8 cellular contexts compared by ENCODE assay signal in genomic region chr16:68244903-68245853, GRCh38. TPM values are rescaled to one million over a fixed set of nuclear protein-coding genes. Genes with fewer than 3 reads are reported as not detected.
A peak's percentile ranks its signal among the peaks of the same experiment; 100 is the strongest.
DNase-seq lines count a peak whose midpoint lies in the region; ATAC-seq and TF ChIP-seq lines count a peak whose summit lies in the region.

A gene with protein sequence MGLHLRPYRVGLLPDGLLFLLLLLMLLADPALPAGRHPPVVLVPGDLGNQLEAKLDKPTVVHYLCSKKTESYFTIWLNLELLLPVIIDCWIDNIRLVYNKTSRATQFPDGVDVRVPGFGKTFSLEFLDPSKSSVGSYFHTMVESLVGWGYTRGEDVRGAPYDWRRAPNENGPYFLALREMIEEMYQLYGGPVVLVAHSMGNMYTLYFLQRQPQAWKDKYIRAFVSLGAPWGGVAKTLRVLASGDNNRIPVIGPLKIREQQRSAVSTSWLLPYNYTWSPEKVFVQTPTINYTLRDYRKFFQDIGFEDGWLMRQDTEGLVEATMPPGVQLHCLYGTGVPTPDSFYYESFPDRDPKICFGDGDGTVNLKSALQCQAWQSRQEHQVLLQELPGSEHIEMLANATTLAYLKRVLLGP (plus strand): TSS chr16:68245373. CDS start chr16:68245427, 54 bp downstream.

- H3K27me3 ChIP-seq in foreskin keratinocyte = no peaks in the 10 kb centered on the region
- H3K27me3 ChIP-seq in neuron (ENCODE audit: insufficient read depth, low read length) = no peaks in the 10 kb centered on the region
- H3K27me3 ChIP-seq in stomach smooth muscle (ENCODE audit: control insufficient read depth in 1 of 2, insufficient read depth in 2 of 2, low read length in 2 of 2) = no peaks in the 10 kb centered on the region

- peak; percentile 76 for ATAC-seq in GM21717 (IDR thresholded peaks at IDR 0.05; ENCODE audit: unreplicated experiment)
- ATAC-seq in foreskin keratinocyte = peak; percentile 89

- H3K4me1 ChIP-seq in foreskin keratinocyte = no peaks in the 10 kb centered on the region
- H3K4me1 ChIP-seq in neuron (ENCODE audit: insufficient read depth, low read length) = peaks cover 11% of the 10 kb centered on the region
- H3K4me1 ChIP-seq in stomach smooth muscle (ENCODE audit: control insufficient read depth, insufficient read depth, low read length) = peaks cover 31% of the 10 kb centered on the region

- H3K9ac ChIP-seq in stomach smooth muscle (ENCODE audit: low read length in 2 of 2) = peak within 1 kb of the TSS; percentile 83 to 85

- H3K9me3 ChIP-seq in neuron (ENCODE audit: low read length) (no peaks in the 10 kb centered on the region), stomach smooth muscle (ENCODE audit: control insufficient read depth in 2 of 2, low read length in 2 of 2) (no peaks in the 10 kb centered on the region)

- H3K36me3 ChIP-seq in neuron (ENCODE audit: insufficient read depth, low read length) (peaks cover 4% of the 10 kb centered on the region), stomach smooth muscle (ENCODE audit: control insufficient read depth in 2 of 2, insufficient read depth in 2 of 2, low read length in 2 of 2) (peaks cover 0 to 7% of the 10 kb centered on the region in 2 donors)

- peak within 1 kb of the TSS; percentile 35 for H3K27ac ChIP-seq in foreskin keratinocyte
- peak within 1 kb of the TSS; percentile 24 for H3K27ac ChIP-seq in stomach smooth muscle (ENCODE audit: low read length)

- H3K4me3 ChIP-seq in Jurkat, Clone E6-1 (ENCODE audit: low read length) = peak within 1 kb of the TSS; percentile 89
- H3K4me3 ChIP-seq in neuron (ENCODE audit: low read length) (peak within 1 kb of the TSS; percentile 94), stomach smooth muscle (ENCODE audit: low read length in 2 of 2) (peak within 1 kb of the TSS; percentile 96 to 99)

- peak; percentile 5 for TF ChIP-seq CTCF in foreskin keratinocyte (conservative IDR thresholded peaks at IDR 0.05)

- peak; percentile 91 for DNase-seq in EH (ENCODE audit: low read depth)
- DNase-seq in Jurkat, Clone E6-1 (ENCODE audit: low read depth, low spot score) = peak; percentile 90
- DNase-seq in SHP77 (lab: John Stamatoyannopoulos, UW) = peak; percentile 69 to 88
- DNase-seq in activated gamma-delta T cell treated with Interleukin-2 at 50 U/mL for 16 hours = peak; percentile 96
- DNase-seq in foreskin keratinocyte = peak in 1 of 2 donors; percentile 80

- H2AFZ ChIP-seq in neuron (ENCODE audit: low read depth, low read length) = peak within 1 kb of the TSS; percentile 84

RNA-seq across cellular contexts. Expression of the gene that starts here (rescaled TPM):
- polyA plus RNA-seq in Jurkat, Clone E6-1 (2012; ENCODE audit: insufficient read depth, insufficient read length) = 6.6 TPM
- total RNA-seq in foreskin keratinocyte = 9.0 and 11.4 TPM in 2 replicates
- polyA plus RNA-seq in foreskin keratinocyte = 9.3 and 10.7 TPM in 2 replicates
